9 cellular contexts compared by ENCODE assay signal in the genomic region with DNA sequence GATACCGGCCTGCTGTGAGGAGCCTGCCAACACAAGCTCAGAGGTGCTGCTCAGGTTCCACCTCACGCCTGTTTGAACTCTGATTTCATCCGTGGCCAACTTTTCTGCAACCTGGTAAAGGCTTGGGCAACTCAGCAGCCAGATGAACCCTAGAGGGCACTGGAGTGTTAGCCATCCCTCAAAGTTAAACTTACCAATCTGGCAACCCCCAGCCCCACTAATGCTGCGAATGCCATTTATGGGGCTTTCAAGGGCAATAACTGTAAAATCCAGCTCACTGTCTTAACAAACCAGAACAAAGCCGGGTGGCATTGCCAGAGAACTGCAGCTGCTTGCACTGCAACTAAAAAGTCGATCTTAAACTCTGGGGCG.
DNase-seq lines count a peak whose midpoint lies in the region; ATAC-seq and TF ChIP-seq lines count a peak whose summit lies in the region.
"Had no signal": no experiment of that assay in that cellular context is flagged by ENCODE, and none has a peak within 500 bp of the region (broad histone marks: within the 10 kb centered on the region; RNA-seq: fewer than 3 reads in every experiment).

No MANE protein-coding gene starts in this region.

- H3K27ac ChIP-seq in brain microvascular endothelial cell = no peak overlapping the region
- peak overlapping the region; percentile 24 to 51 for H3K27ac ChIP-seq in lung (ENCODE audit: low read depth in 1 of 2, low read length in 1 of 2)

- whole genome bisulfite sequencing in lung, 2 donors = 45 to 54% methylated on average over 7 of the region's 7 CpGs

- DNase-seq in Ammon's horn (ENCODE audit: low spot score) = peak; percentile 43
- DNase-seq in brain microvascular endothelial cell = no peak
- DNase-seq in lung (ENCODE audit: low spot score) = peak; percentile 49
- no peak for DNase-seq in NCI-H82 treated with DMSO at 0.1 percent for 48 hours (lab: John Stamatoyannopoulos, UW; ENCODE audit: unreplicated experiment)
- DNase-seq in CD1c-positive myeloid dendritic cell (ENCODE audit: extremely low spot score) = no peak
- DNase-seq in GM19240 (ENCODE audit: insufficient read length, low spot score) = no peak
- no peak for DNase-seq in GOT3 (lab: John Stamatoyannopoulos, UW)
- DNase-seq: NCI-H526 had no signal

- no peaks in the 10 kb centered on the region for H3K9me3 ChIP-seq in lung (ENCODE audit: control insufficient read depth in 2 of 2, insufficient read depth in 1 of 2, low read length in 1 of 2)

- H3K36me3 ChIP-seq in brain microvascular endothelial cell (replicated peaks) (no peaks in the 10 kb centered on the region), lung (ENCODE audit: control insufficient read depth in 2 of 2, insufficient read depth in 2 of 2, low read length in 2 of 2) (no peaks in the 10 kb centered on the region)

- peak; percentile 65 for TF ChIP-seq CTCF in LNCAP (IDR thresholded peaks at IDR 0.05)
- TF ChIP-seq CTCF in brain microvascular endothelial cell (IDR thresholded peaks at IDR 0.05; ENCODE audit: low read depth, low read length, missing control alignments) = peak; percentile 59
- TF ChIP-seq CTCF in lung (IDR thresholded peaks at IDR 0.05; ENCODE audit: control extremely low read depth, extremely low read depth) = no peak

- H3K4me3 ChIP-seq in brain microvascular endothelial cell (ENCODE audit: low read depth, low read length) = no peak overlapping the region
- no peak overlapping the region for H3K4me3 ChIP-seq in lung

- peak; percentile 19 for ATAC-seq in lung (ENCODE audit: insufficient read depth, low FRiP score)

- peaks cover 0 to 10% of the 10 kb centered on the region in 2 donors for H3K4me1 ChIP-seq in lung (ENCODE audit: control insufficient read depth in 2 of 2, insufficient read depth in 2 of 2, low read length in 2 of 2)

- in situ Hi-C loops in brain microvascular endothelial cell (cut with HindIII; ENCODE audit: low pct_ligation_motif_present, low sequenced_read_pairs) = no loop called here

- H3K27me3 ChIP-seq in brain microvascular endothelial cell (replicated peaks) (no peaks in the 10 kb centered on the region), lung (ENCODE audit: control insufficient read depth, insufficient read depth) (no peaks in the 10 kb centered on the region)

Comparison
In these comparisons a context has a peak if more than half of its experiments do, and no peak if none do; other contexts are left out.
1. DNase-seq: peak in Ammon's horn (single experiment) and lung (single experiment); none in brain microvascular endothelial cell (single experiment), NCI-H82 treated with DMSO at 0.1 percent for 48 hours (single experiment), CD1c-positive myeloid dendritic cell (single experiment), GM19240 (single experiment) and GOT3 (single experiment).